In genomic region chr5:125140220-125140619, GRCh38 we compare ENCODE assay signal across 13 cellular contexts.
DNase-seq lines count a peak whose midpoint lies in the region; ATAC-seq and TF ChIP-seq lines count a peak whose summit lies in the region.
"Had no signal": no experiment of that assay in that cellular context is flagged by ENCODE, and none has a peak within 500 bp of the region (broad histone marks: within the 10 kb centered on the region; RNA-seq: fewer than 3 reads in every experiment).

No MANE protein-coding gene starts in this region.

- no peak overlapping the region for H3K4me2 ChIP-seq in smooth muscle cell
- H3K4me2 ChIP-seq: GM23338 had no signal

- intact Hi-C loops in dorsolateral prefrontal cortex (cut with DNase I): no loop called here

- H3F3A ChIP-seq in smooth muscle cell (ENCODE audit: low read depth): no peaks in the 10 kb centered on the region

- no peaks in the 10 kb centered on the region for H3K79me2 ChIP-seq in smooth muscle cell (ENCODE audit: low read depth)

- H2AFZ ChIP-seq in smooth muscle cell (ENCODE audit: low read depth): peak overlapping the region; percentile 68
- H2AFZ ChIP-seq: GM23338 had no signal

- WGBS in smooth muscle cell (ENCODE audit: low lambda C conversion rate): 73% methylated on average over 4 of the region's 4 CpGs

- no peaks in the 10 kb centered on the region for H4K20me1 ChIP-seq in smooth muscle cell (ENCODE audit: low read depth)

- no peak for TF ChIP-seq CTCF in smooth muscle cell (IDR thresholded peaks at IDR 0.05; ENCODE audit: borderline replicate concordance, insufficient read depth, poor library complexity, severe bottlenecking)
- no peak for TF ChIP-seq CTCF in dorsolateral prefrontal cortex (IDR thresholded peaks at IDR 0.05 in 54 of 56, conservative IDR thresholded peaks at IDR 0.05 in 2 of 56; ENCODE audit: low read depth in 1 of 56, partially characterized antibody in 56 of 56)

- H3K4me1 ChIP-seq in adipocyte (ENCODE audit: control insufficient read depth, insufficient read depth, low read length): peaks cover 14% of the 10 kb centered on the region
- H3K4me1 ChIP-seq in smooth muscle cell (ENCODE audit: low read depth): peaks cover 12% of the 10 kb centered on the region

- H3K27ac ChIP-seq in smooth muscle cell (ENCODE audit: low read depth): peak overlapping the region; percentile 30
- H3K27ac ChIP-seq in dorsolateral prefrontal cortex: no peak overlapping the region

- H3K36me3 ChIP-seq in adipocyte (ENCODE audit: control insufficient read depth, insufficient read depth, low read length, severe bottlenecking) (no peaks in the 10 kb centered on the region), smooth muscle cell (ENCODE audit: low read depth) (no peaks in the 10 kb centered on the region)

- H3K27me3 ChIP-seq in adipocyte (replicated peaks; ENCODE audit: control insufficient read depth, insufficient read depth, low read length) (no peaks in the 10 kb centered on the region), smooth muscle cell (ENCODE audit: low read depth) (no peaks in the 10 kb centered on the region), dorsolateral prefrontal cortex (no peaks in the 10 kb centered on the region)

- no peak overlapping the region for H3K9ac ChIP-seq in adipocyte (ENCODE audit: low read length)
- no peak overlapping the region for H3K9ac ChIP-seq in smooth muscle cell (ENCODE audit: low read depth)

- H3K9me3 ChIP-seq in adipocyte (ENCODE audit: control insufficient read depth, low read length): no peaks in the 10 kb centered on the region
- H3K9me3 ChIP-seq in smooth muscle cell (replicated peaks; ENCODE audit: low read depth): no peaks in the 10 kb centered on the region

- peak; percentile 13 for DNase-seq in H4 (ENCODE audit: low spot score)
- peak; percentile 46 for DNase-seq in adipocyte (ENCODE audit: low read depth)
- peak; percentile 64 for DNase-seq in fibroblast of peridontal ligament (ENCODE audit: extremely low read depth)
- DNase-seq in smooth muscle cell (lab: John Stamatoyannopoulos, UW; ENCODE audit: unreplicated experiment): no peak
- no peak for DNase-seq in dorsolateral prefrontal cortex
- no peak for DNase-seq in effector CD4-positive, alpha-beta T cell
- DNase-seq: Calu3; CD4-positive, alpha-beta T cell; DMS 273 treated with DMSO at 0.1 percent for 48 hours; H9 had no signal

- H3K4me3 ChIP-seq in adipocyte (ENCODE audit: low read length): no peak overlapping the region
- H3K4me3 ChIP-seq in smooth muscle cell: no peak overlapping the region
- H3K4me3 ChIP-seq in dorsolateral prefrontal cortex: no peak overlapping the region
- H3K4me3 ChIP-seq: GM12878, GM23338 had no signal

- ATAC-seq in HG02623 (IDR thresholded peaks at IDR 0.05; ENCODE audit: unreplicated experiment): no peak
- ATAC-seq: GM12878, GM23338 had no signal

Comparison
In these comparisons a context has a peak if more than half of its experiments do, and no peak if none do; other contexts are left out.
1. DNase-seq: peak in H4 (single experiment), adipocyte (single experiment) and fibroblast of peridontal ligament (single experiment); none in smooth muscle cell (single experiment), dorsolateral prefrontal cortex (0 of 10) and effector CD4-positive, alpha-beta T cell (single experiment).